ENCODE assay signal across 1 cellular context in the genomic region with DNA sequence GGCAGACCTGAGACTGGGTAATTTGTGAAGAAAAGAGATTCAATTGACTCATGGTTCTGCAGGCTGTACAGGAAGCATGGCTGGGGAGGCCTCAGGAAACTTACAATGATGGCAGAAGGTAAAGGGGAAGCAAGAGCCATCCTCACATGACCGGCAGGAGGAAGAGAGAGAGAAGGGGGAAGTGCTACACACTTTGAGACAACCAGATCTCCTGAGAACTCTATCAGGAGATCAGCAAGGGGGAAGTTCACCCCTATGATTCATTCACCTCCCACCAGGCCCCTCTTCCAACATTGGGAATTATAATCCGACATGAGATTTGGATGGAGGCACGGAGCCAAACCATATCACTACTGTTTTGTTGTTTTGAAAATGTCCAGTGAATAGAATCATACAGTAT.
TF ChIP-seq lines count a peak whose summit lies in the region.

No MANE protein-coding gene starts in this region.

TF ChIP-seq in WTC11, 78 proteins besides CTCF, POLR2A, EP300 and RAD21 (continued from another document):
- no peak for TF ChIP-seq ZNF512 (CRISPR knock-in tag; IDR thresholded peaks at IDR 0.05; ENCODE audit: borderline replicate concordance)
- no peak for TF ChIP-seq ZNF396 (CRISPR knock-in tag; IDR thresholded peaks at IDR 0.05; ENCODE audit: borderline replicate concordance)
- TF ChIP-seq, protein P1, sequence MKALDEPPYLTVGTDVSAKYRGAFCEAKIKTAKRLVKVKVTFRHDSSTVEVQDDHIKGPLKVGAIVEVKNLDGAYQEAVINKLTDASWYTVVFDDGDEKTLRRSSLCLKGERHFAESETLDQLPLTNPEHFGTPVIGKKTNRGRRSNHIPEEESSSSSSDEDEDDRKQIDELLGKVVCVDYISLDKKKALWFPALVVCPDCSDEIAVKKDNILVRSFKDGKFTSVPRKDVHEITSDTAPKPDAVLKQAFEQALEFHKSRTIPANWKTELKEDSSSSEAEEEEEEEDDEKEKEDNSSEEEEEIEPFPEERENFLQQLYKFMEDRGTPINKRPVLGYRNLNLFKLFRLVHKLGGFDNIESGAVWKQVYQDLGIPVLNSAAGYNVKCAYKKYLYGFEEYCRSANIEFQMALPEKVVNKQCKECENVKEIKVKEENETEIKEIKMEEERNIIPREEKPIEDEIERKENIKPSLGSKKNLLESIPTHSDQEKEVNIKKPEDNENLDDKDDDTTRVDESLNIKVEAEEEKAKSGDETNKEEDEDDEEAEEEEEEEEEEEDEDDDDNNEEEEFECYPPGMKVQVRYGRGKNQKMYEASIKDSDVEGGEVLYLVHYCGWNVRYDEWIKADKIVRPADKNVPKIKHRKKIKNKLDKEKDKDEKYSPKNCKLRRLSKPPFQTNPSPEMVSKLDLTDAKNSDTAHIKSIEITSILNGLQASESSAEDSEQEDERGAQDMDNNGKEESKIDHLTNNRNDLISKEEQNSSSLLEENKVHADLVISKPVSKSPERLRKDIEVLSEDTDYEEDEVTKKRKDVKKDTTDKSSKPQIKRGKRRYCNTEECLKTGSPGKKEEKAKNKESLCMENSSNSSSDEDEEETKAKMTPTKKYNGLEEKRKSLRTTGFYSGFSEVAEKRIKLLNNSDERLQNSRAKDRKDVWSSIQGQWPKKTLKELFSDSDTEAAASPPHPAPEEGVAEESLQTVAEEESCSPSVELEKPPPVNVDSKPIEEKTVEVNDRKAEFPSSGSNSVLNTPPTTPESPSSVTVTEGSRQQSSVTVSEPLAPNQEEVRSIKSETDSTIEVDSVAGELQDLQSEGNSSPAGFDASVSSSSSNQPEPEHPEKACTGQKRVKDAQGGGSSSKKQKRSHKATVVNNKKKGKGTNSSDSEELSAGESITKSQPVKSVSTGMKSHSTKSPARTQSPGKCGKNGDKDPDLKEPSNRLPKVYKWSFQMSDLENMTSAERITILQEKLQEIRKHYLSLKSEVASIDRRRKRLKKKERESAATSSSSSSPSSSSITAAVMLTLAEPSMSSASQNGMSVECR (CRISPR knock-in tag; IDR thresholded peaks at IDR 0.05; ENCODE audit: borderline replicate concordance) = no peak
- no peak for TF ChIP-seq ATF6 (CRISPR knock-in tag; IDR thresholded peaks at IDR 0.05)
- TF ChIP-seq GRHL2 (CRISPR knock-in tag; IDR thresholded peaks at IDR 0.05; ENCODE audit: insufficient replicate concordance, severe bottlenecking) = no peak
- TF ChIP-seq, protein P2, sequence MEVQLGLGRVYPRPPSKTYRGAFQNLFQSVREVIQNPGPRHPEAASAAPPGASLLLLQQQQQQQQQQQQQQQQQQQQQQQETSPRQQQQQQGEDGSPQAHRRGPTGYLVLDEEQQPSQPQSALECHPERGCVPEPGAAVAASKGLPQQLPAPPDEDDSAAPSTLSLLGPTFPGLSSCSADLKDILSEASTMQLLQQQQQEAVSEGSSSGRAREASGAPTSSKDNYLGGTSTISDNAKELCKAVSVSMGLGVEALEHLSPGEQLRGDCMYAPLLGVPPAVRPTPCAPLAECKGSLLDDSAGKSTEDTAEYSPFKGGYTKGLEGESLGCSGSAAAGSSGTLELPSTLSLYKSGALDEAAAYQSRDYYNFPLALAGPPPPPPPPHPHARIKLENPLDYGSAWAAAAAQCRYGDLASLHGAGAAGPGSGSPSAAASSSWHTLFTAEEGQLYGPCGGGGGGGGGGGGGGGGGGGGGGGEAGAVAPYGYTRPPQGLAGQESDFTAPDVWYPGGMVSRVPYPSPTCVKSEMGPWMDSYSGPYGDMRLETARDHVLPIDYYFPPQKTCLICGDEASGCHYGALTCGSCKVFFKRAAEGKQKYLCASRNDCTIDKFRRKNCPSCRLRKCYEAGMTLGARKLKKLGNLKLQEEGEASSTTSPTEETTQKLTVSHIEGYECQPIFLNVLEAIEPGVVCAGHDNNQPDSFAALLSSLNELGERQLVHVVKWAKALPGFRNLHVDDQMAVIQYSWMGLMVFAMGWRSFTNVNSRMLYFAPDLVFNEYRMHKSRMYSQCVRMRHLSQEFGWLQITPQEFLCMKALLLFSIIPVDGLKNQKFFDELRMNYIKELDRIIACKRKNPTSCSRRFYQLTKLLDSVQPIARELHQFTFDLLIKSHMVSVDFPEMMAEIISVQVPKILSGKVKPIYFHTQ (CRISPR knock-in tag; IDR thresholded peaks at IDR 0.05) = no peak
- no peak for TF ChIP-seq EMX1 (CRISPR knock-in tag; IDR thresholded peaks at IDR 0.05)
- TF ChIP-seq, protein P3, sequence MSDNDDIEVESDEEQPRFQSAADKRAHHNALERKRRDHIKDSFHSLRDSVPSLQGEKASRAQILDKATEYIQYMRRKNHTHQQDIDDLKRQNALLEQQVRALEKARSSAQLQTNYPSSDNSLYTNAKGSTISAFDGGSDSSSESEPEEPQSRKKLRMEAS (CRISPR knock-in tag; IDR thresholded peaks at IDR 0.05) = no peak
- no peak for TF ChIP-seq CREM (CRISPR knock-in tag; IDR thresholded peaks at IDR 0.05)
- TF ChIP-seq ZNF671 (CRISPR knock-in tag; IDR thresholded peaks at IDR 0.05) = no peak
- TF ChIP-seq ZNF232 (CRISPR knock-in tag; IDR thresholded peaks at IDR 0.05) = no peak
- no peak for TF ChIP-seq TEAD1 (CRISPR knock-in tag; IDR thresholded peaks at IDR 0.05)
- TF ChIP-seq FOXP4 (CRISPR knock-in tag; IDR thresholded peaks at IDR 0.05) = no peak
- TF ChIP-seq ZBTB21 (CRISPR knock-in tag; IDR thresholded peaks at IDR 0.05; ENCODE audit: borderline replicate concordance) = no peak
- no peak for TF ChIP-seq SMAD4 (CRISPR knock-in tag; IDR thresholded peaks at IDR 0.05)
- TF ChIP-seq SP1 (CRISPR knock-in tag; conservative IDR thresholded peaks at IDR 0.05) = no peak
